Comparison of ENCODE assay signal across 10 cellular contexts in genomic region chr5:119290161-119290569, GRCh38.
DNase-seq lines count a peak whose midpoint lies in the region; ATAC-seq, FAIRE-seq and TF ChIP-seq lines count a peak whose summit lies in the region.
"Had no signal": no experiment of that assay in that cellular context is flagged by ENCODE, and none has a peak within 500 bp of the region (broad histone marks: within the 10 kb centered on the region; RNA-seq: fewer than 3 reads in every experiment).

No MANE protein-coding gene starts in this region.

- H3K9ac ChIP-seq in OCI-LY1 (ENCODE audit: low read length) (peak overlapping the region; percentile 17; the same call in 1 of the 2 replicates), keratinocyte (ENCODE audit: control insufficient read depth, extremely low read depth, insufficient read depth, low read length) (no peak overlapping the region)

- no peaks in the 10 kb centered on the region for H3K27me3 Mint-ChIP-seq in activated CD4-positive, alpha-beta T cell treated with anti-CD3 and anti-CD28 coated beads, Interleukin-2, amount 10 ng/mL, durations not matched to agents 24 days and 14 days
- H3K27me3 Mint-ChIP-seq in MCF 10A (ENCODE audit: insufficient read depth, unreplicated experiment): no peaks in the 10 kb centered on the region

- H3K4me3 Mint-ChIP-seq in activated CD4-positive, alpha-beta T cell treated with anti-CD3 and anti-CD28 coated beads, Interleukin-2, amount 10 ng/mL, durations not matched to agents 24 days and 14 days: peak overlapping the region; percentile 78
- no peak overlapping the region for H3K4me3 Mint-ChIP-seq in MCF 10A (ENCODE audit: unreplicated experiment)

- no peak overlapping the region for H2AFZ ChIP-seq in OCI-LY1 (ENCODE audit: low read length)
- no peak overlapping the region for H2AFZ ChIP-seq in keratinocyte (ENCODE audit: control insufficient read depth, low read length)

- peak overlapping the region; percentile 93 for H3K27ac Mint-ChIP-seq in activated CD4-positive, alpha-beta T cell treated with anti-CD3 and anti-CD28 coated beads, Interleukin-2, amount 10 ng/mL, durations not matched to agents 24 days and 14 days
- no peak overlapping the region for H3K27ac Mint-ChIP-seq in MCF 10A (ENCODE audit: low read depth, unreplicated experiment)

- H3F3A ChIP-seq in OCI-LY1 (ENCODE audit: insufficient read depth, low read length): no peaks in the 10 kb centered on the region

- CTCF ChIA-PET in MCF 10A (lab: Yijun Ruan, JAX): interaction anchor here (0.6 to 3.1 kb wide), 10 partner anchors 11 to 122 kb away, joined by 3 to 20 read pairs (median 5); no protein-coding TSS in a partner anchor

- H3K9me1 ChIP-seq in keratinocyte (ENCODE audit: control insufficient read depth, extremely low read depth, insufficient read depth, low read length): no peaks in the 10 kb centered on the region

- DNase-seq in activated CD4-positive, alpha-beta T cell treated with anti-CD3 and anti-CD28 coated beads, Interleukin-2, amount 10 ng/mL, durations not matched to agents 24 days and 14 days: peak; percentile 72
- no peak for DNase-seq in activated CD4-positive, alpha-beta T cell treated with anti-CD3 and anti-CD28 coated beads for 48 hours
- DNase-seq in keratinocyte (ENCODE audit: low read depth, low spot score) (no peak), substantia nigra (lab: John Stamatoyannopoulos, UW) (no peak), frontal cortex (ENCODE audit: low spot score in 2 of 2) (no peak), MCF 10A (ENCODE audit: unreplicated experiment) (no peak)

- POLR2A ChIA-PET in MCF 10A (lab: Yijun Ruan, JAX): interaction anchor here (0.9 to 5.8 kb wide), 9 partner anchors 9 to 121 kb away, joined by 3 to 48 read pairs (median 9); no protein-coding TSS in a partner anchor

- H3K9me2 ChIP-seq in OCI-LY1 (ENCODE audit: low read depth, low read length): no peaks in the 10 kb centered on the region

- peaks cover 35% of the 10 kb centered on the region for H3K36me3 Mint-ChIP-seq in activated CD4-positive, alpha-beta T cell treated with anti-CD3 and anti-CD28 coated beads, Interleukin-2, amount 10 ng/mL, durations not matched to agents 24 days and 14 days (ENCODE audit: low read depth)
- H3K36me3 Mint-ChIP-seq in MCF 10A (ENCODE audit: insufficient read depth, unreplicated experiment): no peaks in the 10 kb centered on the region

- H3K9me3 Mint-ChIP-seq in activated CD4-positive, alpha-beta T cell treated with anti-CD3 and anti-CD28 coated beads, Interleukin-2, amount 10 ng/mL, durations not matched to agents 24 days and 14 days: peaks cover 10% of the 10 kb centered on the region
- H3K9me3 Mint-ChIP-seq in MCF 10A (ENCODE audit: unreplicated experiment): no peaks in the 10 kb centered on the region

- H3K4me3 ChIP-seq in OCI-LY1 (ENCODE audit: low read depth, low read length, poor library complexity, severe bottlenecking) (no peak overlapping the region), keratinocyte (ENCODE audit: control insufficient read depth in 2 of 3, extremely low read depth in 1 of 3, insufficient read depth in 2 of 3, low read depth in 1 of 3, low read length in 3 of 3) (peak overlapping the region in 1 of 3 experiments; percentile 1)

- H3K36me3 ChIP-seq in OCI-LY1 (ENCODE audit: insufficient read depth, low read length): peaks cover 17% of the 10 kb centered on the region
- H3K36me3 ChIP-seq in keratinocyte (ENCODE audit: control insufficient read depth in 2 of 2, extremely low read depth in 1 of 2, insufficient read depth in 2 of 2, low read length in 2 of 2): no peaks in the 10 kb centered on the region

- FAIRE-seq in keratinocyte (lab: Jason Lieb, UNC): peak; percentile 52
- no peak for FAIRE-seq in frontal cortex (lab: Jason Lieb, UNC)
- FAIRE-seq: islet of Langerhans had no signal

- no TSS peak for BruUV-seq in MCF 10A (replicated peaks; lab: Mats Ljungman, UMichigan)

- H3K79me2 ChIP-seq in OCI-LY1 (ENCODE audit: insufficient read depth, low read length) (peaks cover 85% of the 10 kb centered on the region), keratinocyte (ENCODE audit: control insufficient read depth, insufficient read depth, low read length) (peaks cover 10% of the 10 kb centered on the region)

- ATAC-seq in HG02885 (IDR thresholded peaks at IDR 0.05; ENCODE audit: poor library complexity, unreplicated experiment): peak; percentile 89

- intact Hi-C loops in activated CD4-positive, alpha-beta T cell treated with anti-CD3 and anti-CD28 coated beads, Interleukin-2, amount 10 ng/mL, durations not matched to agents 24 days and 14 days (cut with micrococcal nuclease): no loop called here
- intact Hi-C loops in MCF 10A (cut with micrococcal nuclease): no loop called here

- H3K4me2 ChIP-seq in OCI-LY1 (ENCODE audit: low read length) (peak overlapping the region; percentile 41), keratinocyte (ENCODE audit: control insufficient read depth, extremely low read depth, insufficient read depth, low read depth, low read length) (peak overlapping the region; percentile 95)

- dilution Hi-C loops in keratinocyte (cut with MboI; ENCODE audit: extremely low pct_ligation_motif_present, low sequenced_read_pairs): no loop called here

- no peaks in the 10 kb centered on the region for H3K27me3 ChIP-seq in OCI-LY1 (ENCODE audit: insufficient read depth, low read length)
- H3K27me3 ChIP-seq in keratinocyte (ENCODE audit: control insufficient read depth, extremely low read depth, insufficient read depth, low read length): no peaks in the 10 kb centered on the region

- H3K27ac ChIP-seq in OCI-LY1 (ENCODE audit: low read depth, low read length, poor library complexity, severe bottlenecking): peak overlapping the region; percentile 51
- H3K27ac ChIP-seq in keratinocyte (ENCODE audit: control insufficient read depth, insufficient read depth, low read length): peak overlapping the region; percentile 75
- H3K27ac ChIP-seq in substantia nigra (ENCODE audit: low read depth, low read length, poor library complexity, severe bottlenecking): no peak overlapping the region
- H3K27ac ChIP-seq: VCaP had no signal

- H4K20me1 ChIP-seq in OCI-LY1 (ENCODE audit: insufficient read depth, low read length): no peaks in the 10 kb centered on the region
- H4K20me1 ChIP-seq in keratinocyte (ENCODE audit: control insufficient read depth, extremely low read depth, insufficient read depth, low read length): no peaks in the 10 kb centered on the region

- H3K9me3 ChIP-seq in OCI-LY1 (ENCODE audit: low read length): no peaks in the 10 kb centered on the region
- no peaks in the 10 kb centered on the region for H3K9me3 ChIP-seq in keratinocyte (ENCODE audit: control insufficient read depth, low read depth, low read length)

- H3K4me1 ChIP-seq in OCI-LY1 (ENCODE audit: insufficient read depth, low read length, severe bottlenecking): peaks cover 65% of the 10 kb centered on the region
- peaks cover 49% of the 10 kb centered on the region for H3K4me1 ChIP-seq in keratinocyte (ENCODE audit: control insufficient read depth, extremely low read depth, insufficient read depth, low read length)

- peaks cover 73% of the 10 kb centered on the region for H3K4me1 Mint-ChIP-seq in activated CD4-positive, alpha-beta T cell treated with anti-CD3 and anti-CD28 coated beads, Interleukin-2, amount 10 ng/mL, durations not matched to agents 24 days and 14 days
- peaks cover 42% of the 10 kb centered on the region for H3K4me1 Mint-ChIP-seq in MCF 10A (ENCODE audit: insufficient read depth, unreplicated experiment)

- TF ChIP-seq CTCF in OCI-LY1 (IDR thresholded peaks at IDR 0.05; ENCODE audit: low read length): no peak
- no peak for TF ChIP-seq CTCF in keratinocyte (optimal IDR thresholded peaks at IDR 0.05 in 1 of 3, IDR thresholded peaks at IDR 0.05 in 1 of 3, conservative IDR thresholded peaks at IDR 0.05 in 1 of 3; ENCODE audit: extremely low read depth in 1 of 3, insufficient read depth in 2 of 3, low read length in 3 of 3)
- no peak for TF ChIP-seq CTCF in MCF 10A (IDR thresholded peaks at IDR 0.05; ENCODE audit: unreplicated experiment)
